ENCODE assay signal across 1 cellular context in genomic region chr17:81519284-81520020, GRCh38.
A peak's percentile ranks its signal among the peaks of the same experiment; 100 is the strongest.
TF ChIP-seq lines count a peak whose summit lies in the region.

No MANE protein-coding gene starts in this region.

TF ChIP-seq in H1, 55 proteins besides CTCF, POLR2A, EP300 and RAD21:
- TF ChIP-seq KDM1A (IDR thresholded peaks at IDR 0.05; ENCODE audit: borderline replicate concordance, low read length) (0 out of 2 replicates have a peak, but pooled peaks have one; percentile 26), RBBP5 (IDR thresholded peaks at IDR 0.05; ENCODE audit: borderline replicate concordance, low read depth, low read length) (no peak), HDAC2 (IDR thresholded peaks at IDR 0.05; ENCODE audit: borderline replicate concordance in 1 of 2, low read depth in 2 of 2, low read length in 2 of 2) (no peak; a peak in 1 of 4 replicates), RNF2 (IDR thresholded peaks at IDR 0.05; ENCODE audit: borderline replicate concordance, low read depth, low read length, missing control alignments, poor library complexity, severe bottlenecking) (no peak), ZNF274 (IDR thresholded peaks at IDR 0.05; ENCODE audit: borderline replicate concordance, extremely low read depth, low read length) (no peak), JUND (IDR thresholded peaks at IDR 0.05; ENCODE audit: low read length) (peak; percentile 46; the same call in 1 of the 2 replicates), TCF12 (IDR thresholded peaks at IDR 0.05; ENCODE audit: low read depth, low read length) (no peak), EZH2 (IDR thresholded peaks at IDR 0.05; ENCODE audit: low read depth, low read length, severe bottlenecking) (no peak), KDM5A (IDR thresholded peaks at IDR 0.05; ENCODE audit: low read length) (no peak), TAF1 (IDR thresholded peaks at IDR 0.05; ENCODE audit: low read depth, low read length) (no peak), USF2 (IDR thresholded peaks at IDR 0.05; ENCODE audit: low read length) (no peak), SAP30 (IDR thresholded peaks at IDR 0.05; ENCODE audit: insufficient read depth, insufficient replicate concordance, low read length) (no peak), MAX (IDR thresholded peaks at IDR 0.05) (peak; percentile 13; the same call in 1 of the 2 replicates), CREB1 (IDR thresholded peaks at IDR 0.05) (no peak), HDAC6 (IDR thresholded peaks at IDR 0.05; ENCODE audit: low read depth, low read length) (no peak), CHD2 (IDR thresholded peaks at IDR 0.05; ENCODE audit: low read length) (no peak; the same call in 1 of the 2 replicates), EGR1 (IDR thresholded peaks at IDR 0.05; ENCODE audit: borderline replicate concordance, low read depth, low read length) (no peak), CTBP2 (IDR thresholded peaks at IDR 0.05; ENCODE audit: borderline replicate concordance, insufficient read depth, insufficient read length, low read length) (peak; percentile 79), JUN (IDR thresholded peaks at IDR 0.05; ENCODE audit: low read depth, low read length) (no peak), SP1 (IDR thresholded peaks at IDR 0.05; ENCODE audit: low read depth, low read length) (no peak), CBX5 (IDR thresholded peaks at IDR 0.05; ENCODE audit: low read depth, low read length) (no peak), TAF7 (optimal IDR thresholded peaks at IDR 0.05; ENCODE audit: borderline replicate concordance, low read depth, low read length) (no peak), KDM4A (IDR thresholded peaks at IDR 0.05; ENCODE audit: low read depth, low read length, severe bottlenecking) (peak; percentile 86), TBP (IDR thresholded peaks at IDR 0.05; ENCODE audit: low read depth, low read length) (no peak), GABPA (IDR thresholded peaks at IDR 0.05; ENCODE audit: borderline replicate concordance, insufficient read depth, low read length) (0 out of 2 replicates have a peak, but pooled peaks have one; percentile 47), RFX5 (IDR thresholded peaks at IDR 0.05; ENCODE audit: borderline replicate concordance, low read depth, low read length) (no peak), FOSL1 (IDR thresholded peaks at IDR 0.05; ENCODE audit: insufficient read depth, low read depth, low read length) (no peak), SP4 (IDR thresholded peaks at IDR 0.05; ENCODE audit: low read length) (no peak), POU5F1 (IDR thresholded peaks at IDR 0.05; ENCODE audit: low read depth, low read length) (no peak), YY1 (IDR thresholded peaks at IDR 0.05; ENCODE audit: low read depth, low read length) (peak; percentile 50; the same call in 1 of the 2 replicates), RXRA (IDR thresholded peaks at IDR 0.05; ENCODE audit: insufficient read depth, low read depth, low read length) (no peak), NRF1 (IDR thresholded peaks at IDR 0.05; ENCODE audit: low read depth, low read length) (no peak), SIX5 (IDR thresholded peaks at IDR 0.05; ENCODE audit: low read depth, low read length) (no peak), ASH2L (IDR thresholded peaks at IDR 0.05; ENCODE audit: low read length) (no peak), POLR2AphosphoS5 (IDR thresholded peaks at IDR 0.05; ENCODE audit: low read depth, low read length) (no peak), BACH1 (IDR thresholded peaks at IDR 0.05; ENCODE audit: low read length) (peak; percentile 69), SUZ12 (IDR thresholded peaks at IDR 0.05; ENCODE audit: low read length) (no peak), CEBPB (IDR thresholded peaks at IDR 0.05; ENCODE audit: low read depth, low read length) (no peak), SIN3A (conservative IDR thresholded peaks at IDR 0.05 in 1 of 2, IDR thresholded peaks at IDR 0.05 in 1 of 2; ENCODE audit: low read depth in 1 of 2, low read length in 2 of 2) (no peak), CHD1 (IDR thresholded peaks at IDR 0.05; ENCODE audit: low read depth, low read length) (no peak), CBX8 (IDR thresholded peaks at IDR 0.05; ENCODE audit: borderline replicate concordance, low read depth, low read length) (no peak), SIRT6 (IDR thresholded peaks at IDR 0.05; ENCODE audit: low read length) (no peak), NANOG (IDR thresholded peaks at IDR 0.05; ENCODE audit: insufficient read depth, low read depth, low read length, poor library complexity, severe bottlenecking) (no peak), CHD7 (IDR thresholded peaks at IDR 0.05; ENCODE audit: insufficient replicate concordance, low read length) (no peak), PHF8 (conservative IDR thresholded peaks at IDR 0.05; ENCODE audit: low read depth, low read length) (0 out of 2 replicates have a peak, but pooled peaks have one; percentile 29), GTF2F1 (IDR thresholded peaks at IDR 0.05; ENCODE audit: borderline replicate concordance, low read depth, low read length) (no peak), TEAD4 (IDR thresholded peaks at IDR 0.05; ENCODE audit: low read depth, low read length) (no peak), MAFK (IDR thresholded peaks at IDR 0.05; ENCODE audit: low read depth, low read length) (no peak), BRCA1 (IDR thresholded peaks at IDR 0.05; ENCODE audit: low read depth, low read length) (peak; percentile 15; the same call in 1 of the 2 replicates), SRF (IDR thresholded peaks at IDR 0.05; ENCODE audit: low read depth, low read length) (no peak), SP2 (IDR thresholded peaks at IDR 0.05; ENCODE audit: low read length) (no peak), BCL11A (IDR thresholded peaks at IDR 0.05; ENCODE audit: low read depth in 2 of 2, low read length in 2 of 2) (no peak)
- TF ChIP-seq, protein P1, sequence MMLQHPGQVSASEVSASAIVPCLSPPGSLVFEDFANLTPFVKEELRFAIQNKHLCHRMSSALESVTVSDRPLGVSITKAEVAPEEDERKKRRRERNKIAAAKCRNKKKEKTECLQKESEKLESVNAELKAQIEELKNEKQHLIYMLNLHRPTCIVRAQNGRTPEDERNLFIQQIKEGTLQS (IDR thresholded peaks at IDR 0.05; ENCODE audit: insufficient read depth, low read depth, low read length), result no peak
- TF ChIP-seq, protein P2, sequence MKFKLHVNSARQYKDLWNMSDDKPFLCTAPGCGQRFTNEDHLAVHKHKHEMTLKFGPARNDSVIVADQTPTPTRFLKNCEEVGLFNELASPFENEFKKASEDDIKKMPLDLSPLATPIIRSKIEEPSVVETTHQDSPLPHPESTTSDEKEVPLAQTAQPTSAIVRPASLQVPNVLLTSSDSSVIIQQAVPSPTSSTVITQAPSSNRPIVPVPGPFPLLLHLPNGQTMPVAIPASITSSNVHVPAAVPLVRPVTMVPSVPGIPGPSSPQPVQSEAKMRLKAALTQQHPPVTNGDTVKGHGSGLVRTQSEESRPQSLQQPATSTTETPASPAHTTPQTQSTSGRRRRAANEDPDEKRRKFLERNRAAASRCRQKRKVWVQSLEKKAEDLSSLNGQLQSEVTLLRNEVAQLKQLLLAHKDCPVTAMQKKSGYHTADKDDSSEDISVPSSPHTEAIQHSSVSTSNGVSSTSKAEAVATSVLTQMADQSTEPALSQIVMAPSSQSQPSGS (IDR thresholded peaks at IDR 0.05; ENCODE audit: low read length), result no peak
- TF ChIP-seq, protein P3, sequence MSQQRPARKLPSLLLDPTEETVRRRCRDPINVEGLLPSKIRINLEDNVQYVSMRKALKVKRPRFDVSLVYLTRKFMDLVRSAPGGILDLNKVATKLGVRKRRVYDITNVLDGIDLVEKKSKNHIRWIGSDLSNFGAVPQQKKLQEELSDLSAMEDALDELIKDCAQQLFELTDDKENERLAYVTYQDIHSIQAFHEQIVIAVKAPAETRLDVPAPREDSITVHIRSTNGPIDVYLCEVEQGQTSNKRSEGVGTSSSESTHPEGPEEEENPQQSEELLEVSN (IDR thresholded peaks at IDR 0.05), result peak; percentile 51; the same call in 1 of the 2 replicates
